Comparison of ENCODE assay signal across 8 cellular contexts in genomic region chr16:31427441-31428276, GRCh38. TPM values are rescaled to one million over a fixed set of nuclear protein-coding genes. Genes with fewer than 3 reads are reported as not detected.
DNase-seq lines count a peak whose midpoint lies in the region; ATAC-seq, FAIRE-seq and TF ChIP-seq lines count a peak whose summit lies in the region.

No MANE protein-coding gene starts in this region.

- peak; percentile 82 for ATAC-seq in left lobe of liver
- no peak for ATAC-seq in GM18867 (IDR thresholded peaks at IDR 0.05; ENCODE audit: unreplicated experiment)
- ATAC-seq in HG02852 (IDR thresholded peaks at IDR 0.05; ENCODE audit: unreplicated experiment), result no peak

- peak overlapping the region; percentile 23 for H3K4me3 ChIP-seq in bronchial epithelial cell (ENCODE audit: low read depth, low read length)

- H3K27me3 ChIP-seq in bronchial epithelial cell (ENCODE audit: control insufficient read depth, insufficient read depth, low read length), result no peaks in the 10 kb centered on the region

- peak; percentile 73 for DNase-seq in CD1c-positive myeloid dendritic cell (ENCODE audit: extremely low spot score)
- peak; percentile 10 to 47 (median 27) for DNase-seq in activated CD4-positive, CD25-positive, alpha-beta regulatory T cell (lab: John Stamatoyannopoulos, UW)
- DNase-seq in bronchial epithelial cell (ENCODE audit: low read depth), result no peak
- DNase-seq in left lobe of liver (ENCODE audit: low spot score), result peak; percentile 75
- DNase-seq in stimulated activated CD4-positive, alpha-beta T cell treated with anti-CD3 and anti-CD28 coated beads, TNF-alpha, amount 100 ng/mL, for 1 hour (ENCODE audit: low read depth in 3 of 3, low spot score in 1 of 3), result peak; percentile 20 to 57 (median 50)
- DNase-seq in dedifferentiated amniotic fluid mesenchymal stem cell (ENCODE audit: extremely low spot score), result no peak

- no peaks in the 10 kb centered on the region for H3K36me3 ChIP-seq in bronchial epithelial cell (ENCODE audit: control insufficient read depth, insufficient read depth, low read length)

- TF ChIP-seq CTCF in bronchial epithelial cell (IDR thresholded peaks at IDR 0.05; ENCODE audit: insufficient read depth, low read length, severe bottlenecking), result no peak

- no peak for FAIRE-seq in bronchial epithelial cell (lab: Jason Lieb, UNC)

RNA-seq across cellular contexts. Expression of gene COX6A2, which starts 0.5 kb away (rescaled TPM):
- not detected in 2 replicates for total RNA-seq in bronchial epithelial cell
- 3.1 TPM for total RNA-seq in left lobe of liver

RNA-seq across cellular contexts. Expression of gene ZNF843, which starts 14.9 kb away (rescaled TPM):
- total RNA-seq in bronchial epithelial cell, result under 0.01 and 0.13 TPM in 2 replicates
- 0.65 TPM for total RNA-seq in left lobe of liver

RNA-seq across cellular contexts. Expression of gene ARMC5, which starts 31.6 kb away (rescaled TPM):
- total RNA-seq in bronchial epithelial cell (4.2 and 8.4 TPM in 2 replicates), left lobe of liver (25.1 TPM)

RNA-seq across cellular contexts. Expression of gene ITGAD, which starts 34.5 kb away (rescaled TPM):
- not detected in 2 replicates for total RNA-seq in bronchial epithelial cell
- 0.70 TPM for total RNA-seq in left lobe of liver

RNA-seq across cellular contexts. Expression of gene TGFB1I1, which starts 44.3 kb away (rescaled TPM):
- 1.6 and 2.8 TPM in 2 replicates for total RNA-seq in bronchial epithelial cell
- 3.1 TPM for total RNA-seq in left lobe of liver

Comparison
In these comparisons a context has a peak if more than half of its experiments do, and no peak if none do; other contexts are left out.
1. DNase-seq: peak in CD1c-positive myeloid dendritic cell (single experiment), activated CD4-positive, CD25-positive, alpha-beta regulatory T cell (4 of 4), left lobe of liver (single experiment) and stimulated activated CD4-positive, alpha-beta T cell treated with anti-CD3 and anti-CD28 coated beads, TNF-alpha, amount 100 ng/mL, for 1 hour (3 of 3); none in bronchial epithelial cell (single experiment) and dedifferentiated amniotic fluid mesenchymal stem cell (single experiment).